ENCODE assay signal across 24 cellular contexts in genomic region chr4:114132199-114132598, GRCh38.
"Had no signal": no experiment of that assay in that cellular context is flagged by ENCODE, and none has a peak within 500 bp of the region (broad histone marks: within the 10 kb centered on the region; RNA-seq: fewer than 3 reads in every experiment).

No MANE protein-coding gene starts in this region.

- DNase-seq: cortex of kidney; kidney; mucosa of descending colon; naive B cell; nucleus accumbens; ovary; right lobe of liver; small intestine; stimulated activated CD4-positive, alpha-beta T cell treated with anti-CD3 and anti-CD28 coated beads, Interleukin-15, amount 100 ng/mL, for 24 hours; stimulated activated CD4-positive, alpha-beta T cell treated with anti-CD3 and anti-CD28 coated beads, Interleukin-2, amount 100 ng/mL, for 48 hours; stimulated activated naive CD4-positive, alpha-beta T cell; stimulated activated naive CD8-positive, alpha-beta T cell treated with anti-CD3 and anti-CD28 coated beads, Interleukin-15, amount 100 ng/mL, for 72 hours; transverse colon; upper lobe of right lung; uterus had no signal

- H3K4me1 Mint-ChIP-seq: naive B cell; neural crest cell; stimulated activated naive CD8-positive, alpha-beta T cell treated with anti-CD3 and anti-CD28 coated beads, Interleukin-15, amount 100 ng/mL, for 72 hours had no signal

- H3K36me3 Mint-ChIP-seq: memory B cell; mesothelial cell of epicardium; naive B cell; natural killer cell treated with Interleukin-12 subunit alpha and Interleukin-12 subunit beta and Interleukin-15 and Interleukin-18, amount 100 ng/mL, for 72 hours had no signal

- FAIRE-seq: frontal cortex, kidney, small intestine had no signal

- H3K4me3 Mint-ChIP-seq: memory B cell; mesothelial cell of epicardium; naive B cell; natural killer cell treated with Interleukin-12 subunit alpha and Interleukin-12 subunit beta and Interleukin-15 and Interleukin-18, amount 100 ng/mL, for 72 hours; neural crest cell; stimulated activated naive CD8-positive, alpha-beta T cell treated with anti-CD3 and anti-CD28 coated beads, Interleukin-15, amount 100 ng/mL, for 72 hours had no signal

- ATAC-seq: left lobe of liver; mucosa of descending colon; natural killer cell treated with Interleukin-12 subunit alpha and Interleukin-12 subunit beta and Interleukin-15 and Interleukin-18, amount 100 ng/mL, for 72 hours; right lobe of liver; upper lobe of right lung had no signal

- H3K27ac Mint-ChIP-seq: memory B cell; mesothelial cell of epicardium; naive B cell; natural killer cell treated with Interleukin-12 subunit alpha and Interleukin-12 subunit beta and Interleukin-15 and Interleukin-18, amount 100 ng/mL, for 72 hours; progenitor cell of endocrine pancreas; stimulated activated naive CD8-positive, alpha-beta T cell treated with anti-CD3 and anti-CD28 coated beads, Interleukin-15, amount 100 ng/mL, for 72 hours had no signal

- H3K9me3 ChIP-seq: mucosa of descending colon, ovary, right lobe of liver, suprapubic skin, transverse colon, upper lobe of right lung, uterus had no signal

- H3K27me3 ChIP-seq: ovary, right lobe of liver, suprapubic skin, transverse colon, upper lobe of right lung, uterus had no signal

- H3K4me3 ChIP-seq: lung, mucosa of descending colon, ovary, right lobe of liver, suprapubic skin, transverse colon, upper lobe of right lung, uterus had no signal

- H3K27me3 Mint-ChIP-seq: progenitor cell of endocrine pancreas; stimulated activated naive CD8-positive, alpha-beta T cell treated with anti-CD3 and anti-CD28 coated beads, Interleukin-15, amount 100 ng/mL, for 72 hours had no signal

- H3K36me3 ChIP-seq: ovary, right lobe of liver, suprapubic skin, transverse colon, upper lobe of right lung, uterus had no signal

- H3K27ac ChIP-seq: ovary, right lobe of liver, suprapubic skin, transverse colon, upper lobe of right lung, uterus had no signal

- H3K4me1 ChIP-seq: right lobe of liver, suprapubic skin, upper lobe of right lung, uterus had no signal
